ENCODE assay signal across 8 cellular contexts in the genomic region with DNA sequence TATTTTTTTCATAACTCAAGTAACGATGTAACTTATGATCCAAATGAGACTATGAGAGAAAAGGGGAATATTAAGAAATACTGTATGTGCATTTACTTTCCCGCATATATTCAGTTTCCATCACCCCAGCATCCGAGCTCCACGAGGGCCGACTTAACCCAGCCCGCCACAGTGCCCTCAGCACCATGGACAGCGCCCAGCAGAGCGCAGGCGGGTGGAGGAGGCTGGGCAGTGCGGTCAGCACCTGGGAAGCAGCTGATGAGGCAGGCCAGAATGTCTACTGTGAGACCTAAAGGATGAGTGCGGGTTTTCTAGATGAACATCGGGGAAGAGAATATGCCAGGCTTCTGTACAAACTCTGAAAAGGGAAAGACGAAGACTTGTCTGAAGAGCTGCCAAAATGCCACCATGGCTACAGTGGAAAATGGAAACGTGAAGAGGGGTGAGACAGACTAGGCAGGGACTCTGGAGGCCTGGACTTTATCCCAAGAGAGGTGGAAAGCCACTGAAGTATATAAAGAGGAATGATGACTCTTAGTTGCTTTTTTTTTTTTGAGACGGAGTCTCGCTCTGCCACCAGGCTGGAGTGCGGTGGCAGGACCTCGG. TPM values are rescaled to one million over a fixed set of nuclear protein-coding genes. Genes with fewer than 3 reads are reported as not detected.
DNase-seq lines count a peak whose midpoint lies in the region; ATAC-seq and TF ChIP-seq lines count a peak whose summit lies in the region.

No MANE protein-coding gene starts in this region.

- H3T11ph ChIP-seq in H9 (ENCODE audit: low read length) = no peak overlapping the region

- H3K27ac Mint-ChIP-seq in H9 = no peak overlapping the region

- TF ChIP-seq CTCF in H9 (conservative IDR thresholded peaks at IDR 0.05) = no peak
- no peak for TF ChIP-seq CTCF in upper lobe of left lung (IDR thresholded peaks at IDR 0.05)

- no CpG with 5 or more reads among the region's 18 CpGs for WGBS in H9 (ENCODE audit: extremely low coverage, insufficient read length, low lambda C conversion rate)
- WGBS in mesendoderm (ENCODE audit: extremely low coverage, insufficient coverage, low lambda C conversion rate) = no CpG with 5 or more reads among the region's 18 CpGs
- WGBS in upper lobe of left lung, 2 donors = 36% methylated on average over 18 of the region's 18 CpGs

- H2AFZ ChIP-seq in H9 (ENCODE audit: low read length) = no peak overlapping the region

- H2BK12ac ChIP-seq in H9 (ENCODE audit: insufficient read length, low read depth, low read length) = no peak overlapping the region

- H3K79me2 ChIP-seq in H9 (ENCODE audit: insufficient read depth, low read length) = no peaks in the 10 kb centered on the region
- no peaks in the 10 kb centered on the region for H3K79me2 ChIP-seq in mesendoderm (ENCODE audit: control insufficient read depth, insufficient read depth, low read length)

- H3K36me3 ChIP-seq in mesendoderm (ENCODE audit: control insufficient read depth, insufficient read depth, low read length) = no peaks in the 10 kb centered on the region
- H3K36me3 ChIP-seq in upper lobe of left lung = no peaks in the 10 kb centered on the region

- no peak overlapping the region for H3K4me3 Mint-ChIP-seq in H9

- H3K4me1 ChIP-seq in H9 (ENCODE audit: insufficient read depth, low read length) = no peaks in the 10 kb centered on the region
- H3K4me1 ChIP-seq in mesendoderm (ENCODE audit: control insufficient read depth, low read depth, low read length) = no peaks in the 10 kb centered on the region
- H3K4me1 ChIP-seq in upper lobe of left lung = no peaks in the 10 kb centered on the region

- no peaks in the 10 kb centered on the region; a peak in 1 of 5 replicates for H3K9me3 Mint-ChIP-seq in H9

- DNase-seq in H9 (peak; percentile 82), T-helper 9 cell (peak; percentile 30), mesendoderm (peak; percentile 74), upper lobe of left lung (peak; percentile 29 to 87), NCI-H187 treated with DMSO at 0.1 percent for 48 hours (lab: John Stamatoyannopoulos, UW) (no peak), NCI-H2029 treated with DMSO at 0.1 percent for 48 hours (lab: John Stamatoyannopoulos, UW) (no peak)
- peak; percentile 9 for DNase-seq in effector CD4-positive, alpha-beta T cell

- no peak for TF ChIP-seq POLR2A in upper lobe of left lung (IDR thresholded peaks at IDR 0.05)

- no peak overlapping the region for H2BK20ac ChIP-seq in H9 (ENCODE audit: low read depth, low read length, poor library complexity, severe bottlenecking)

- H3K56ac ChIP-seq in H9 (ENCODE audit: insufficient read length, low read depth, low read length) = no peak overlapping the region
- no peak overlapping the region for H3K56ac ChIP-seq in mesendoderm (ENCODE audit: low read length)

- no peaks in the 10 kb centered on the region for H4K20me1 ChIP-seq in H9 (ENCODE audit: control insufficient read depth, insufficient read depth, insufficient read length)

- H2BK120ac ChIP-seq in H9 (ENCODE audit: low read depth, low read length, poor library complexity, severe bottlenecking) (no peak overlapping the region), mesendoderm (ENCODE audit: low read depth, low read length) (no peak overlapping the region)

- H3K4ac ChIP-seq in H9 (ENCODE audit: low read depth, low read length) (no peak overlapping the region), mesendoderm (ENCODE audit: low read depth, low read length) (no peak overlapping the region)

- no peaks in the 10 kb centered on the region for H3K36me3 Mint-ChIP-seq in H9 (ENCODE audit: insufficient read depth in 1 of 3, low read depth in 3 of 3)

- H4K8ac ChIP-seq in H9 (replicated peaks; ENCODE audit: insufficient read length, low read depth, low read length) = no peak overlapping the region
- no peak overlapping the region for H4K8ac ChIP-seq in mesendoderm (ENCODE audit: low read depth, low read length)

- H3K4me1 Mint-ChIP-seq in H9 = peaks cover 5 to 9% of the 10 kb centered on the region in 2 experiments; a peak in 3 of 4 replicates

- no peak overlapping the region for H3K14ac ChIP-seq in H9 (ENCODE audit: insufficient read depth, low read length)

- H3K9me3 ChIP-seq in H9 (ENCODE audit: control insufficient read depth, low read depth, low read length) (no peaks in the 10 kb centered on the region), upper lobe of left lung (no peaks in the 10 kb centered on the region)

- no peak overlapping the region for H3K4me3 ChIP-seq in mesendoderm (ENCODE audit: low read length)
- no peak overlapping the region for H3K4me3 ChIP-seq in upper lobe of left lung

- no peaks in the 10 kb centered on the region for H3K79me1 ChIP-seq in H9 (ENCODE audit: insufficient read depth, low read depth, low read length, poor library complexity, severe bottlenecking)
- no peaks in the 10 kb centered on the region for H3K79me1 ChIP-seq in mesendoderm (ENCODE audit: low read length)

- no peak overlapping the region for H3K9ac ChIP-seq in H9 (ENCODE audit: extremely low read depth, insufficient read length, low read length)
- no peak overlapping the region for H3K9ac ChIP-seq in mesendoderm (ENCODE audit: low read length)

- H3K18ac ChIP-seq in H9 (ENCODE audit: insufficient read length, low read depth, low read length) (no peak overlapping the region), mesendoderm (ENCODE audit: low read length) (no peak overlapping the region)

- no peak overlapping the region for H3K4me2 ChIP-seq in H9 (ENCODE audit: insufficient read depth, insufficient read length, low read length)
- H3K4me2 ChIP-seq in mesendoderm (ENCODE audit: low read length) = no peak overlapping the region

- H2AK5ac ChIP-seq in H9 (ENCODE audit: insufficient read length, low read length) (no peak overlapping the region), mesendoderm (ENCODE audit: low read length) (no peak overlapping the region)

- no peak overlapping the region for H4K91ac ChIP-seq in H9 (ENCODE audit: insufficient read length, low read depth, low read length)

- H4K5ac ChIP-seq in H9 (ENCODE audit: insufficient read length, low read depth, low read length) (no peak overlapping the region), mesendoderm (ENCODE audit: low read length) (no peak overlapping the region)

- H3K23me2 ChIP-seq in H9 (ENCODE audit: insufficient read length, low read depth, low read length, poor library complexity, severe bottlenecking) = no peaks in the 10 kb centered on the region

- H2BK15ac ChIP-seq in H9 (ENCODE audit: low read depth, low read length) (no peak overlapping the region), mesendoderm (replicated peaks; ENCODE audit: low read depth) (no peak overlapping the region)

- H3K23ac ChIP-seq in H9 (ENCODE audit: insufficient read length, low read depth, low read length) (no peak overlapping the region), mesendoderm (ENCODE audit: low read length) (no peak overlapping the region)

- H3K27ac ChIP-seq in H9 (ENCODE audit: insufficient read length, low read depth, low read length) (no peak overlapping the region), mesendoderm (ENCODE audit: low read depth, low read length) (no peak overlapping the region), upper lobe of left lung (no peak overlapping the region)

- peaks cover 71% of the 10 kb centered on the region for H3K27me3 Mint-ChIP-seq in H9 (ENCODE audit: low read depth)

- H3K27me3 ChIP-seq in H9 (ENCODE audit: insufficient read depth, low read length) = no peaks in the 10 kb centered on the region
- H3K27me3 ChIP-seq in mesendoderm (ENCODE audit: insufficient read depth, low read length, poor library complexity) = no peaks in the 10 kb centered on the region
- H3K27me3 ChIP-seq in upper lobe of left lung = no peaks in the 10 kb centered on the region

- H2BK5ac ChIP-seq in H9 (ENCODE audit: insufficient read length, low read length) (no peak overlapping the region), mesendoderm (ENCODE audit: low read length) (no peak overlapping the region)

- TF ChIP-seq EP300 in upper lobe of left lung (IDR thresholded peaks at IDR 0.05) = no peak

- ATAC-seq in upper lobe of left lung (ENCODE audit: low FRiP score in 2 of 2) = peak; percentile 79 to 84
- no peak for ATAC-seq in GM21367 (IDR thresholded peaks at IDR 0.05; ENCODE audit: unreplicated experiment)

RNA-seq across cellular contexts. Expression of gene MED27, which starts 34.5 kb away (rescaled TPM):
- total RNA-seq in H9 (2021) (33.5 and 34.8 TPM in 2 replicates), upper lobe of left lung (10 to 100 TPM in 4 of 6 donors, 1 to 10 TPM in 2; 4.9 to 24.2 (median 17.1) TPM)
- polyA plus RNA-seq in mesendoderm (2013, experiment 1 of 2) = 34.9 TPM
- polyA plus RNA-seq in mesendoderm (2013, experiment 2 of 2) = 35.8 TPM

RNA-seq across cellular contexts. Expression of gene NTNG2, which starts 47.7 kb away (rescaled TPM):
- total RNA-seq in H9 (2021) = 0.52 and 0.66 TPM in 2 replicates
- polyA plus RNA-seq in mesendoderm (2013, experiment 1 of 2) = 0.03 TPM
- 0.11 TPM for polyA plus RNA-seq in mesendoderm (2013, experiment 2 of 2)
- total RNA-seq in upper lobe of left lung = 1 to 10 TPM; 2.1 to 8.2 (median 4.3) TPM

Comparison
In these comparisons a context has a peak if more than half of its experiments do, and no peak if none do; other contexts are left out.
1. DNase-seq: peak in H9 (single experiment), T-helper 9 cell (single experiment), effector CD4-positive, alpha-beta T cell (single experiment), mesendoderm (single experiment) and upper lobe of left lung (2 of 2); none in NCI-H187 treated with DMSO at 0.1 percent for 48 hours (single experiment) and NCI-H2029 treated with DMSO at 0.1 percent for 48 hours (single experiment).